Comparison of ENCODE assay signal across 15 cellular contexts in genomic region chr2:219127236-219127635, GRCh38. TPM values are rescaled to one million over a fixed set of nuclear protein-coding genes. Genes with fewer than 3 reads are reported as not detected.
"Had no signal": no experiment of that assay in that cellular context is flagged by ENCODE, and none has a peak within 500 bp of the region (broad histone marks: within the 10 kb centered on the region; RNA-seq: fewer than 3 reads in every experiment).

No MANE protein-coding gene starts in this region.

- H3K9me3 Mint-ChIP-seq: activated CD8-positive, alpha-beta T cell treated with anti-CD3 and anti-CD28 coated beads for 36 hours; activated naive CD8-positive, alpha-beta T cell treated with anti-CD3 and anti-CD28 coated beads, Interleukin-2, amount 10 ng/mL, durations not matched to agents 7 days and 5 days; naive thymus-derived CD8-positive, alpha-beta T cell; stimulated activated naive CD8-positive, alpha-beta T cell treated with anti-CD3 and anti-CD28 coated beads, Interleukin-15, Interleukin-2, amounts not matched to agents 100 ng/mL and 50 ng/mL, for 24 hours had no signal

- ATAC-seq: activated CD4-positive, alpha-beta T cell treated with anti-CD3 and anti-CD28 coated beads for 36 hours; activated CD8-positive, alpha-beta T cell treated with anti-CD3 and anti-CD28 coated beads for 36 hours; naive thymus-derived CD8-positive, alpha-beta T cell; sciatic nerve had no signal

- DNase-seq: activated CD4-positive, alpha-beta T cell treated with anti-CD3 and anti-CD28 coated beads for 36 hours; activated CD8-positive, alpha-beta memory T cell treated with anti-CD3 and anti-CD28 coated beads, Interleukin-2, amount 50 U/mL, for 4 hours; activated CD8-positive, alpha-beta T cell treated with anti-CD3 and anti-CD28 coated beads for 36 hours; activated naive CD8-positive, alpha-beta T cell treated with anti-CD3 and anti-CD28 coated beads, Interleukin-2, amount 10 ng/mL, durations not matched to agents 7 days and 5 days; aorta; effector CD4-positive, alpha-beta T cell; midbrain; naive thymus-derived CD8-positive, alpha-beta T cell; nucleus accumbens; stimulated activated CD4-positive, alpha-beta T cell treated with anti-CD3 and anti-CD28 coated beads, Interleukin-12 subunit alpha, Interleukin-12 subunit beta, amount 100 ng/mL, for 4 hours; T-helper 9 cell; testis had no signal

- H3K27ac ChIP-seq: vagina had no signal

- H3K36me3 ChIP-seq: vagina had no signal

- H3K27me3 ChIP-seq: testis, vagina had no signal

- H3K27me3 Mint-ChIP-seq: activated CD4-positive, alpha-beta T cell treated with anti-CD3 and anti-CD28 coated beads for 36 hours; activated CD8-positive, alpha-beta T cell treated with anti-CD3 and anti-CD28 coated beads for 36 hours; activated naive CD8-positive, alpha-beta T cell treated with anti-CD3 and anti-CD28 coated beads, Interleukin-2, amount 10 ng/mL, durations not matched to agents 7 days and 5 days; naive thymus-derived CD8-positive, alpha-beta T cell; stimulated activated naive CD8-positive, alpha-beta T cell treated with anti-CD3 and anti-CD28 coated beads, Interleukin-15, Interleukin-2, amounts not matched to agents 100 ng/mL and 50 ng/mL, for 24 hours had no signal

- H3K27ac Mint-ChIP-seq: activated CD4-positive, alpha-beta T cell treated with anti-CD3 and anti-CD28 coated beads for 36 hours; activated CD8-positive, alpha-beta T cell treated with anti-CD3 and anti-CD28 coated beads for 36 hours; activated naive CD8-positive, alpha-beta T cell treated with anti-CD3 and anti-CD28 coated beads, Interleukin-2, amount 10 ng/mL, durations not matched to agents 7 days and 5 days; naive thymus-derived CD8-positive, alpha-beta T cell; stimulated activated naive CD8-positive, alpha-beta T cell treated with anti-CD3 and anti-CD28 coated beads, Interleukin-15, Interleukin-2, amounts not matched to agents 100 ng/mL and 50 ng/mL, for 24 hours had no signal

- H3K9me3 ChIP-seq: testis, vagina had no signal

- H3K4me3 ChIP-seq: testis, vagina had no signal

- H3K4me3 Mint-ChIP-seq: activated CD4-positive, alpha-beta T cell treated with anti-CD3 and anti-CD28 coated beads for 36 hours; activated CD8-positive, alpha-beta T cell treated with anti-CD3 and anti-CD28 coated beads for 36 hours; activated naive CD8-positive, alpha-beta T cell treated with anti-CD3 and anti-CD28 coated beads, Interleukin-2, amount 10 ng/mL, durations not matched to agents 7 days and 5 days; naive thymus-derived CD8-positive, alpha-beta T cell; stimulated activated naive CD8-positive, alpha-beta T cell treated with anti-CD3 and anti-CD28 coated beads, Interleukin-15, Interleukin-2, amounts not matched to agents 100 ng/mL and 50 ng/mL, for 24 hours had no signal

RNA-seq across cellular contexts. Expression of gene SLC23A3, which starts 42.6 kb away (rescaled TPM):
- polyA plus RNA-seq: naive thymus-derived CD8-positive, alpha-beta T cell had no signal
